In genomic region chr11:44740967-44741366, GRCh38 we compare ENCODE assay signal across 17 cellular contexts. TPM values are rescaled to one million over a fixed set of nuclear protein-coding genes. Genes with fewer than 3 reads are reported as not detected.
DNase-seq lines count a peak whose midpoint lies in the region; ATAC-seq, FAIRE-seq and TF ChIP-seq lines count a peak whose summit lies in the region.
"Had no signal": no experiment of that assay in that cellular context is flagged by ENCODE, and none has a peak within 500 bp of the region (broad histone marks: within the 10 kb centered on the region; RNA-seq: fewer than 3 reads in every experiment).

No MANE protein-coding gene starts in this region.

- H3K9me3 ChIP-seq in HUES6 (ENCODE audit: control insufficient read depth, insufficient read depth, low read depth, low read length): no peaks in the 10 kb centered on the region
- no peaks in the 10 kb centered on the region for H3K9me3 ChIP-seq in endothelial cell of umbilical vein (replicated peaks; ENCODE audit: control insufficient read depth, insufficient read depth, low read length)
- H3K9me3 ChIP-seq in left ventricle myocardium inferior (replicated peaks): no peaks in the 10 kb centered on the region
- H3K9me3 ChIP-seq in sigmoid colon: no peaks in the 10 kb centered on the region

- TF ChIP-seq CTCF in endothelial cell of umbilical vein (IDR thresholded peaks at IDR 0.05; ENCODE audit: extremely low read depth in 1 of 2, insufficient read depth in 1 of 2, low read depth in 1 of 2, low read length in 2 of 2) (no peak), left ventricle myocardium inferior (IDR thresholded peaks at IDR 0.05; ENCODE audit: borderline replicate concordance) (no peak), sigmoid colon (IDR thresholded peaks at IDR 0.05) (no peak), chondrocyte (IDR thresholded peaks at IDR 0.05) (no peak)

- POLR2A ChIA-PET in endothelial cell of umbilical vein (lab: Charles Lee): interaction anchor here (0.7 kb wide), 1 partner anchor 57 kb away, joined by 3 read pairs; no protein-coding TSS in a partner anchor

- no peak overlapping the region for H3K27ac Mint-ChIP-seq in chondrocyte (ENCODE audit: unreplicated experiment)
- H3K27ac Mint-ChIP-seq: B cell had no signal

- no peaks in the 10 kb centered on the region for H4K20me1 ChIP-seq in endothelial cell of umbilical vein (replicated peaks; ENCODE audit: control insufficient read depth, extremely low read depth, insufficient read depth, low read length)

- H3K36me3 ChIP-seq in HUES6 (ENCODE audit: control insufficient read depth, insufficient read depth, low read length) (0 out of 2 replicates have a peak, but pooled peaks cover 3% of the 10 kb centered on the region), endothelial cell of umbilical vein (ENCODE audit: control insufficient read depth in 2 of 2, extremely low read depth in 1 of 2, insufficient read depth in 2 of 2, low read length in 2 of 2) (no peaks in the 10 kb centered on the region), left ventricle myocardium inferior (no peaks in the 10 kb centered on the region), sigmoid colon (no peaks in the 10 kb centered on the region)

- no peak overlapping the region for H2AFZ ChIP-seq in endothelial cell of umbilical vein (ENCODE audit: low read depth, low read length)

- H3K9me1 ChIP-seq in endothelial cell of umbilical vein (replicated peaks; ENCODE audit: control insufficient read depth, extremely low read depth, insufficient read depth, low read length): no peaks in the 10 kb centered on the region

- ATAC-seq in HG02642 (IDR thresholded peaks at IDR 0.05; ENCODE audit: poor library complexity, unreplicated experiment): no peak
- ATAC-seq in HG03457 (IDR thresholded peaks at IDR 0.05; ENCODE audit: unreplicated experiment): no peak
- ATAC-seq: HepG2 had no signal

- CTCF ChIA-PET in endothelial cell of umbilical vein (lab: Charles Lee): interaction anchor here (0.9 to 2.9 kb wide), 9 partner anchors 9 to 186 kb away, joined by 3 to 11 read pairs (median 3); no protein-coding TSS in a partner anchor

- intact Hi-C loops in endothelial cell of umbilical vein (cut with micrococcal nuclease): no loop called here
- intact Hi-C loops in left ventricle myocardium inferior (cut with micrococcal nuclease): no loop called here
- intact Hi-C loops in sigmoid colon (cut with DNase I): no loop called here

- H3K27ac ChIP-seq in HUES6 (ENCODE audit: low read depth, low read length): no peak overlapping the region
- H3K27ac ChIP-seq in endothelial cell of umbilical vein (ENCODE audit: insufficient read depth, low read depth, low read length): no peak overlapping the region
- H3K27ac ChIP-seq in left ventricle myocardium inferior (replicated peaks): peak overlapping the region; percentile 75
- H3K27ac ChIP-seq in sigmoid colon: peak overlapping the region; percentile 1 to 41 (median 26)
- H3K27ac ChIP-seq: SK-N-MC had no signal

- peaks cover 3% of the 10 kb centered on the region for H3K9me3 Mint-ChIP-seq in chondrocyte (ENCODE audit: low read depth)
- H3K9me3 Mint-ChIP-seq: CD4-positive, alpha-beta memory T cell had no signal

- FAIRE-seq in endothelial cell of umbilical vein (lab: Jason Lieb, UNC): peak; percentile 74
- FAIRE-seq: HepG2 had no signal

- peaks cover 3% of the 10 kb centered on the region for H3K27me3 Mint-ChIP-seq in chondrocyte (ENCODE audit: low read depth)
- H3K27me3 Mint-ChIP-seq: CD4-positive, alpha-beta memory T cell had no signal

- H3K4me1 ChIP-seq in HUES6 (ENCODE audit: control insufficient read depth, insufficient read depth, low read length): peaks cover 61% of the 10 kb centered on the region
- H3K4me1 ChIP-seq in endothelial cell of umbilical vein (ENCODE audit: control insufficient read depth, extremely low read depth, insufficient read depth, low read length): peaks cover 3% of the 10 kb centered on the region
- H3K4me1 ChIP-seq in left ventricle myocardium inferior: peaks cover 86% of the 10 kb centered on the region
- peaks cover 0 to 76% (median 55%) of the 10 kb centered on the region in 4 donors for H3K4me1 ChIP-seq in sigmoid colon

- WGBS in sigmoid colon, 2 donors: 64 to 69% methylated on average over 8 of the region's 8 CpGs

- H3K4me3 ChIP-seq in HUES6 (ENCODE audit: low read depth, low read length): peak overlapping the region; percentile 8; the same call in 1 of the 2 replicates
- H3K4me3 ChIP-seq in endothelial cell of umbilical vein (replicated peaks in 1 of 3; ENCODE audit: insufficient read depth in 1 of 3, low read depth in 1 of 3, low read length in 3 of 3): no peak overlapping the region
- no peak overlapping the region for H3K4me3 ChIP-seq in left ventricle myocardium inferior
- H3K4me3 ChIP-seq in sigmoid colon: no peak overlapping the region
- H3K4me3 ChIP-seq: SK-N-MC had no signal

- H3K4me1 Mint-ChIP-seq in chondrocyte (ENCODE audit: low read depth): peaks cover 22% of the 10 kb centered on the region
- H3K4me1 Mint-ChIP-seq: B cell had no signal

- H3K27me3 ChIP-seq in HUES6 (ENCODE audit: control insufficient read depth, insufficient read depth, low read length) (no peaks in the 10 kb centered on the region), endothelial cell of umbilical vein (ENCODE audit: control insufficient read depth in 2 of 2, insufficient read depth in 2 of 2, low read length in 2 of 2) (no peaks in the 10 kb centered on the region), left ventricle myocardium inferior (ENCODE audit: low read depth) (no peaks in the 10 kb centered on the region), sigmoid colon (no peaks in the 10 kb centered on the region)

- H3K4me2 ChIP-seq in endothelial cell of umbilical vein (ENCODE audit: insufficient read depth, low read length): no peak overlapping the region

- peak; percentile 23 for DNase-seq in endothelial cell of umbilical vein (ENCODE audit: low read depth, low spot score)
- no peak for DNase-seq in left ventricle myocardium inferior
- peak; percentile 52 for DNase-seq in sigmoid colon
- DNase-seq in activated naive CD4-positive, alpha-beta T cell (lab: John Stamatoyannopoulos, UW): no peak
- no peak for DNase-seq in chondrocyte (ENCODE audit: low spot score)
- DNase-seq: CD4-positive, alpha-beta memory T cell; HCEC 1CT; KG1; NCI-H1436 treated with DMSO at 0.1 percent for 48 hours; NCI-H2081; NCI-H524 had no signal

- peaks cover 2% of the 10 kb centered on the region for H3K36me3 Mint-ChIP-seq in chondrocyte (ENCODE audit: low read depth)

- H3K4me3 Mint-ChIP-seq in chondrocyte (ENCODE audit: unreplicated experiment): no peak overlapping the region
- H3K4me3 Mint-ChIP-seq: B cell; CD4-positive, alpha-beta memory T cell had no signal

- dilution Hi-C loops in endothelial cell of umbilical vein (cut with MboI; ENCODE audit: extremely low pct_ligation_motif_present, low sequenced_read_pairs): no loop called here

- H3K9ac ChIP-seq in HUES6 (ENCODE audit: low read length): no peak overlapping the region
- no peak overlapping the region for H3K9ac ChIP-seq in endothelial cell of umbilical vein (replicated peaks; ENCODE audit: extremely low read depth, insufficient read depth, low read length)

- no peak for TF ChIP-seq EP300 in sigmoid colon (IDR thresholded peaks at IDR 0.05)

- TF ChIP-seq POLR2A in endothelial cell of umbilical vein (IDR thresholded peaks at IDR 0.05; ENCODE audit: low read depth, low read length) (no peak), sigmoid colon (IDR thresholded peaks at IDR 0.05) (no peak)

- no peaks in the 10 kb centered on the region for H3K79me2 ChIP-seq in endothelial cell of umbilical vein (ENCODE audit: control insufficient read depth, insufficient read depth, low read length)

- BruUV-seq in endothelial cell of umbilical vein (replicated peaks; lab: Mats Ljungman, UMichigan): no TSS peak

TF ChIP-seq in endothelial cell of umbilical vein, 7 proteins besides CTCF, POLR2A, EP300 and RAD21:
- TF ChIP-seq FOS (IDR thresholded peaks at IDR 0.05; ENCODE audit: borderline replicate concordance, insufficient read depth, low read length): no peak
- no peak for TF ChIP-seq MAX (IDR thresholded peaks at IDR 0.05; ENCODE audit: insufficient read depth, insufficient read length)
- no peak for TF ChIP-seq JUN (IDR thresholded peaks at IDR 0.05; ENCODE audit: borderline replicate concordance, insufficient read depth, insufficient read length, low read depth)
- no peak for TF ChIP-seq GATA2 (IDR thresholded peaks at IDR 0.05; ENCODE audit: insufficient read depth, insufficient read length, low read depth, low read length)
- no peak for TF ChIP-seq MYC (IDR thresholded peaks at IDR 0.05; ENCODE audit: low read depth, low read length)
- TF ChIP-seq EZH2 (IDR thresholded peaks at IDR 0.05; ENCODE audit: borderline replicate concordance, low read depth, low read length, severe bottlenecking): no peak
- no peak for TF ChIP-seq POLR2AphosphoS5 (IDR thresholded peaks at IDR 0.05; ENCODE audit: insufficient read depth, low read depth, low read length)

RNA-seq across cellular contexts. Expression of gene TSPAN18, which starts 14.2 kb away (rescaled TPM):
- total RNA-seq in endothelial cell of umbilical vein (65.3 and 118 TPM in 2 replicates), left ventricle myocardium inferior (129 TPM), sigmoid colon (10 to 100 TPM; 13.8 to 75.3 (median 23.0) TPM), chondrocyte (4.0 to 4.9 TPM (median 4.6 TPM) in 3 replicates)
- polyA plus RNA-seq in endothelial cell of umbilical vein (32.0 and 32.2 TPM in 2 replicates), sigmoid colon (1 to 10 TPM in 2 of 3 donors, under 1 TPM in 1; 0.23 to 8.0 (median 7.2) TPM)
- polyA plus RNA-seq in endothelial cell of umbilical vein (2011; cell fraction: cytosol; rRNA removed): 33.8 and 34.6 TPM in 2 replicates
- 35.4 and 41.3 TPM in 2 replicates for polyA plus RNA-seq in endothelial cell of umbilical vein (2011; cell fraction: nucleus; rRNA removed)
- 47.4 and 77.2 TPM in 2 replicates for polyA plus RNA-seq in endothelial cell of umbilical vein (2012)
- polyA minus RNA-seq in endothelial cell of umbilical vein: 36.1 and 38.9 TPM in 2 replicates
- polyA minus RNA-seq in endothelial cell of umbilical vein (2011; cell fraction: cytosol; rRNA and poly(A)+ RNA removed): not detected
- polyA minus RNA-seq in endothelial cell of umbilical vein (2011; cell fraction: nucleus; rRNA and poly(A)+ RNA removed): 37.1 and 37.9 TPM in 2 replicates
- total RNA-seq: HepG2 had no signal
- polyA plus RNA-seq: HepG2 had no signal

Comparison
In these comparisons a context has a peak if more than half of its experiments do, and no peak if none do; other contexts are left out.
1. H3K27ac ChIP-seq: peak in left ventricle myocardium inferior (single experiment) and sigmoid colon (4 of 4); none in HUES6 (single experiment) and endothelial cell of umbilical vein (single experiment).
2. DNase-seq: peak in endothelial cell of umbilical vein (single experiment) and sigmoid colon (single experiment); none in left ventricle myocardium inferior (single experiment), activated naive CD4-positive, alpha-beta T cell (0 of 4) and chondrocyte (single experiment).